ENCODE assay signal across 14 cellular contexts in genomic region chr17:20206591-20206990, GRCh38.
DNase-seq lines count a peak whose midpoint lies in the region; ATAC-seq, FAIRE-seq and TF ChIP-seq lines count a peak whose summit lies in the region.
"Had no signal": no experiment of that assay in that cellular context is flagged by ENCODE, and none has a peak within 500 bp of the region (broad histone marks: within the 10 kb centered on the region; RNA-seq: fewer than 3 reads in every experiment).

No MANE protein-coding gene starts in this region.

- H3K4me1 ChIP-seq in astrocyte (ENCODE audit: insufficient read depth, low read length): peaks cover 42% of the 10 kb centered on the region

- no peak overlapping the region for H2AFZ ChIP-seq in astrocyte (ENCODE audit: low read depth, low read length)

- no peaks in the 10 kb centered on the region for H3K27me3 ChIP-seq in astrocyte (ENCODE audit: insufficient read depth, low read length)
- H3K27me3 ChIP-seq: esophagus squamous epithelium, neutrophil had no signal

- peaks cover 34% of the 10 kb centered on the region for H3K4me1 Mint-ChIP-seq in activated T-cell treated with anti-CD3 and anti-CD28 coated beads, Interleukin-2, amount 50 U/mL, for 72 hours (ENCODE audit: low read depth)
- peaks cover 69% of the 10 kb centered on the region for H3K4me1 Mint-ChIP-seq in astrocyte (ENCODE audit: low read depth, unreplicated experiment)
- H3K4me1 Mint-ChIP-seq in naive thymus-derived CD8-positive, alpha-beta T cell: peaks cover 13 to 32% (median 27%) of the 10 kb centered on the region in 4 donors

- H3K36me3 ChIP-seq in astrocyte (ENCODE audit: insufficient read depth, low read length): no peaks in the 10 kb centered on the region

- peak overlapping the region; percentile 2 for H3K27ac Mint-ChIP-seq in activated T-cell treated with anti-CD3 and anti-CD28 coated beads, Interleukin-2, amount 50 U/mL, for 72 hours
- H3K27ac Mint-ChIP-seq in astrocyte (ENCODE audit: unreplicated experiment): peak overlapping the region; percentile 92
- peak overlapping the region in 5 of 10 donors; percentile 20 to 72 (median 35) for H3K27ac Mint-ChIP-seq in naive thymus-derived CD8-positive, alpha-beta T cell

- no peak overlapping the region for H3K4me3 ChIP-seq in astrocyte (ENCODE audit: insufficient read depth, low read depth, low read length)
- H3K4me3 ChIP-seq: esophagus squamous epithelium had no signal

- no peaks in the 10 kb centered on the region for H3K36me3 Mint-ChIP-seq in activated T-cell treated with anti-CD3 and anti-CD28 coated beads, Interleukin-2, amount 50 U/mL, for 72 hours (ENCODE audit: insufficient read depth in 2 of 2)
- peaks cover 24% of the 10 kb centered on the region for H3K36me3 Mint-ChIP-seq in astrocyte (ENCODE audit: low read depth, unreplicated experiment)
- no peaks in the 10 kb centered on the region for H3K36me3 Mint-ChIP-seq in naive thymus-derived CD8-positive, alpha-beta T cell

- no peaks in the 10 kb centered on the region for H3K9me3 Mint-ChIP-seq in activated T-cell treated with anti-CD3 and anti-CD28 coated beads, Interleukin-2, amount 50 U/mL, for 72 hours
- H3K9me3 Mint-ChIP-seq in astrocyte (ENCODE audit: unreplicated experiment): no peaks in the 10 kb centered on the region
- H3K9me3 Mint-ChIP-seq in naive thymus-derived CD8-positive, alpha-beta T cell: no peaks in the 10 kb centered on the region

- peak overlapping the region; percentile 64 for H3K4me2 ChIP-seq in astrocyte (ENCODE audit: low read length)

- no peaks in the 10 kb centered on the region for H3K27me3 Mint-ChIP-seq in activated T-cell treated with anti-CD3 and anti-CD28 coated beads, Interleukin-2, amount 50 U/mL, for 72 hours (ENCODE audit: low read depth)
- H3K27me3 Mint-ChIP-seq in astrocyte (ENCODE audit: low read depth, unreplicated experiment): no peaks in the 10 kb centered on the region
- no peaks in the 10 kb centered on the region for H3K27me3 Mint-ChIP-seq in naive thymus-derived CD8-positive, alpha-beta T cell

- FAIRE-seq in astrocyte (lab: Jason Lieb, UNC) (peak; percentile 9), frontal cortex (lab: Jason Lieb, UNC) (peak; percentile 59)

- ATAC-seq in activated T-cell treated with anti-CD3 and anti-CD28 coated beads, Interleukin-2, amount 50 U/mL, for 72 hours (replicated peaks in 1 of 2): no peak
- ATAC-seq in GM18502 (IDR thresholded peaks at IDR 0.05; ENCODE audit: poor library complexity, unreplicated experiment): no peak
- ATAC-seq in naive thymus-derived CD8-positive, alpha-beta T cell: no peak

- no peaks in the 10 kb centered on the region for H3K9me3 ChIP-seq in astrocyte (ENCODE audit: insufficient read depth, low read depth, low read length)
- H3K9me3 ChIP-seq: esophagus squamous epithelium, neutrophil had no signal

- H4K20me1 ChIP-seq in astrocyte (ENCODE audit: insufficient read depth, low read length): no peaks in the 10 kb centered on the region

- no peak overlapping the region for H3K4me3 Mint-ChIP-seq in activated T-cell treated with anti-CD3 and anti-CD28 coated beads, Interleukin-2, amount 50 U/mL, for 72 hours
- peak overlapping the region; percentile 15 for H3K4me3 Mint-ChIP-seq in astrocyte (ENCODE audit: unreplicated experiment)
- H3K4me3 Mint-ChIP-seq in naive thymus-derived CD8-positive, alpha-beta T cell: no peak overlapping the region

- TF ChIP-seq CTCF in astrocyte (IDR thresholded peaks at IDR 0.05; ENCODE audit: insufficient read depth, low read depth, low read length): no peak

- H3K27ac ChIP-seq in astrocyte (ENCODE audit: low read depth, low read length): peak overlapping the region; percentile 73
- H3K27ac ChIP-seq: esophagus squamous epithelium, neutrophil, WERI-Rb-1 had no signal

- DNase-seq in activated T-cell treated with anti-CD3 and anti-CD28 coated beads, Interleukin-2, amount 50 U/mL, for 72 hours: no peak
- no peak for DNase-seq in activated T-cell treated with anti-CD3 and anti-CD28 coated beads for 4 hours
- peak; percentile 81 for DNase-seq in astrocyte (ENCODE audit: low read depth)
- DNase-seq in frontal cortex (ENCODE audit: low spot score in 2 of 2): no peak
- no peak for DNase-seq in naive thymus-derived CD8-positive, alpha-beta T cell
- DNase-seq in D341Med (ENCODE audit: low spot score): no peak
- no peak for DNase-seq in NCI-H2029 treated with DMSO at 0.1 percent for 48 hours (lab: John Stamatoyannopoulos, UW)
- DNase-seq: 8988T, esophagus squamous epithelium, left colon, NCI-H2081 treated with DMSO at 0.1 percent for 48 hours, WERI-Rb-1 had no signal

- peak overlapping the region; percentile 46 for H3K9ac ChIP-seq in astrocyte (ENCODE audit: low read length)

- POLR2A ChIA-PET in naive thymus-derived CD8-positive, alpha-beta T cell (lab: Charles Lee): no interaction called here

- peaks cover 38% of the 10 kb centered on the region for H3K79me2 ChIP-seq in astrocyte (ENCODE audit: insufficient read depth, low read length)
